ENCODE assay signal across 1 cellular context in the genomic region with DNA sequence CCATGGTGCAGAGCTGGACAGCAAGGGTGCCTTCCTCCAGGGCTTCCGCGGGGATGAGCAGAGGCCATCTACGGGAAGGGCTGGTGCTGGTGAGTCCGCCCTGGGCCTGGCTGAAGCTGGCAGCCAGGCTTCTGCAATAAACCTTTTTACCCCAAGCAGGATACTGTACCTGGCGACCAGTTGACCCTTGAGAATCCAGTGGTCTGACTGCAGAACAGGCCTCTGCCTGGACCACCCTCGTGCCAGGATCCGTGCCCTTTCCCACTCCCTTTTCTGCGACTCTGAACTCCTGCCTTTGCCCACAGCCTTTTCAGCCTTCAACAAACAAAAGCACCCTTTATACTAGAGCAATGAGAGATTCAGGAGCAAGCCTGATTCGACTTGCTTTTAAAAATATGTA.
TF ChIP-seq lines count a peak whose summit lies in the region.

No MANE protein-coding gene starts in this region.

TF ChIP-seq in HepG2, 621 proteins besides CTCF, POLR2A, EP300 and RAD21:
- TF ChIP-seq FOXA1 (IDR thresholded peaks at IDR 0.05) (no peak), FOXA1 (CRISPR knock-in tag; IDR thresholded peaks at IDR 0.05) (no peak), PITX1 (CRISPR knock-in tag; IDR thresholded peaks at IDR 0.05) (no peak), SCMH1 (CRISPR knock-in tag; IDR thresholded peaks at IDR 0.05; ENCODE audit: borderline replicate concordance) (no peak)
